Comparison of ENCODE assay signal across 13 cellular contexts in genomic region chr11:45924036-45924915, GRCh38. TPM values are rescaled to one million over a fixed set of nuclear protein-coding genes. Genes with fewer than 3 reads are reported as not detected.
A peak's percentile ranks its signal among the peaks of the same experiment; 100 is the strongest.
DNase-seq lines count a peak whose midpoint lies in the region; ATAC-seq and TF ChIP-seq lines count a peak whose summit lies in the region.
"Had no signal": no experiment of that assay in that cellular context is flagged by ENCODE, and none has a peak within 500 bp of the region (broad histone marks: within the 10 kb centered on the region; RNA-seq: fewer than 3 reads in every experiment).

No MANE protein-coding gene starts in this region.

- H3K4me1 ChIP-seq in BLaER1 treated with 17β-estradiol and CSF1 and Interleukin-3, amounts not matched to agents 10 nM and 100 nM: peaks cover 28 to 99% (median 84%) of the 10 kb centered on the region in 10 experiments
- H3K4me1 ChIP-seq: SJCRH30 had no signal

- peaks cover 36 to 56% (median 47%) of the 10 kb centered on the region in 11 experiments for H3K27me3 ChIP-seq in BLaER1 treated with 17β-estradiol and CSF1 and Interleukin-3, amounts not matched to agents 10 nM and 100 nM

- H3K27ac Mint-ChIP-seq in brain (peak overlapping the region in 1 of 5 experiments; percentile 43), nephron progenitor cell (no peak overlapping the region)

- H4K20me1 ChIP-seq in BLaER1 treated with 17β-estradiol and CSF1 and Interleukin-3, amounts not matched to agents 10 nM and 100 nM: peaks cover 0 to 32% (median 0%) of the 10 kb centered on the region in 11 experiments; a peak in 8 of 22 replicates

- H3K9ac ChIP-seq in BLaER1 treated with 17β-estradiol and CSF1 and Interleukin-3, amounts not matched to agents 10 nM and 100 nM: peak overlapping the region in 3 of 11 experiments; percentile 16 to 60 (median 27); a peak in 3 of 22 replicates

- H3K27me3 Mint-ChIP-seq in brain (peaks cover 57% of the 10 kb centered on the region), nephron progenitor cell (ENCODE audit: low read depth, poor library complexity) (peaks cover 60% of the 10 kb centered on the region)

- peak overlapping the region; percentile 66 to 99 (median 91) for H3K4me2 ChIP-seq in BLaER1 treated with 17β-estradiol and CSF1 and Interleukin-3, amounts not matched to agents 10 nM and 100 nM

- H3K27ac ChIP-seq in BLaER1 treated with 17β-estradiol and CSF1 and Interleukin-3, amounts not matched to agents 10 nM and 100 nM: peak overlapping the region in 6 of 11 experiments; percentile 4 to 53 (median 32); a peak in 8 of 22 replicates
- H3K27ac ChIP-seq: psoas muscle, SJCRH30, tibial nerve had no signal

- H3K4me1 Mint-ChIP-seq in brain (peaks cover 27% of the 10 kb centered on the region), nephron progenitor cell (peaks cover 25% of the 10 kb centered on the region)

- no peaks in the 10 kb centered on the region for H3K36me3 Mint-ChIP-seq in brain
- H3K36me3 Mint-ChIP-seq in nephron progenitor cell (ENCODE audit: low read depth): no peaks in the 10 kb centered on the region

- ATAC-seq in HG03135 (IDR thresholded peaks at IDR 0.05; ENCODE audit: unreplicated experiment) (no peak), SK-N-SH treated with all-trans-retinoic acid at 6 μM for 48 hours (no peak)
- ATAC-seq: psoas muscle had no signal

- TF ChIP-seq CTCF in GM10266 (IDR thresholded peaks at IDR 0.05; ENCODE audit: control insufficient read depth, insufficient read depth, low read depth, missing control alignments): no peak
- TF ChIP-seq CTCF in brain (conservative IDR thresholded peaks at IDR 0.05): no peak
- TF ChIP-seq CTCF in nephron progenitor cell (IDR thresholded peaks at IDR 0.05): no peak

- H3K4me3 Mint-ChIP-seq in brain: peak overlapping the region in 4 of 5 experiments; percentile 19 to 73 (median 62)
- H3K4me3 Mint-ChIP-seq in nephron progenitor cell: peak overlapping the region; percentile 60

- H3K9me3 Mint-ChIP-seq in brain (peaks cover 0 to 6% (median 0%) of the 10 kb centered on the region in 5 experiments), nephron progenitor cell (peaks cover 6% of the 10 kb centered on the region)

- peak overlapping the region in 4 of 10 experiments; percentile 24 to 57 (median 40); a peak in 3 of 20 replicates for H3K4me3 ChIP-seq in BLaER1 treated with 17β-estradiol and CSF1 and Interleukin-3, amounts not matched to agents 10 nM and 100 nM
- H3K4me3 ChIP-seq: SJCRH30 had no signal

- no peaks in the 10 kb centered on the region for H3K9me3 ChIP-seq in BLaER1 treated with 17β-estradiol and CSF1 and Interleukin-3, amounts not matched to agents 10 nM and 100 nM (replicated peaks in 1 of 11)
- H3K9me3 ChIP-seq: psoas muscle, SJCRH30, tibial nerve had no signal

- peaks cover 0 to 9% (median 0%) of the 10 kb centered on the region in 11 experiments; a peak in 1 of 22 replicates for H3K36me3 ChIP-seq in BLaER1 treated with 17β-estradiol and CSF1 and Interleukin-3, amounts not matched to agents 10 nM and 100 nM
- H3K36me3 ChIP-seq: SJCRH30, tibial nerve had no signal

- DNase-seq in GM10266 (ENCODE audit: extremely low spot score) (peak; percentile 23), nephron progenitor cell (no peak), glomerular visceral epithelial cell (ENCODE audit: extremely low spot score) (no peak), cerebellar nuclear complex (lab: John Stamatoyannopoulos, UW) (no peak)
- DNase-seq: activated CD4-positive, alpha-beta T cell treated with anti-CD3 and anti-CD28 coated beads, Interleukin-2, amount 50 U/mL, for 4 hours; NCI-H510A treated with DMSO at 0.1 percent for 48 hours had no signal

TF ChIP-seq in SK-N-SH treated with all-trans-retinoic acid at 6 μM for 48 hours, 23 proteins besides CTCF, POLR2A, EP300 and RAD21:
- TF ChIP-seq ESRRG (CRISPR knock-in tag; IDR thresholded peaks at IDR 0.05): no peak
- TF ChIP-seq TOX (CRISPR knock-in tag; IDR thresholded peaks at IDR 0.05; ENCODE audit: borderline replicate concordance): no peak
- no peak for TF ChIP-seq CSRNP3 (CRISPR knock-in tag; IDR thresholded peaks at IDR 0.05)
- TF ChIP-seq ZNF8 (CRISPR knock-in tag; IDR thresholded peaks at IDR 0.05): no peak
- TF ChIP-seq ZNF565 (CRISPR knock-in tag; conservative IDR thresholded peaks at IDR 0.05; ENCODE audit: low read depth): no peak
- TF ChIP-seq ISL1 (CRISPR knock-in tag; IDR thresholded peaks at IDR 0.05): no peak
- TF ChIP-seq ZNF70 (CRISPR knock-in tag; IDR thresholded peaks at IDR 0.05): no peak
- no peak for TF ChIP-seq PPARA (CRISPR knock-in tag; IDR thresholded peaks at IDR 0.05; ENCODE audit: borderline replicate concordance)
- no peak for TF ChIP-seq PATZ1 (CRISPR knock-in tag; IDR thresholded peaks at IDR 0.05; ENCODE audit: borderline replicate concordance)
- TF ChIP-seq RARB (CRISPR knock-in tag; IDR thresholded peaks at IDR 0.05): no peak
- no peak for TF ChIP-seq ZC3H10 (CRISPR knock-in tag; IDR thresholded peaks at IDR 0.05)
- no peak for TF ChIP-seq SNAI2 (CRISPR knock-in tag; IDR thresholded peaks at IDR 0.05)
- no peak for TF ChIP-seq ARNTL (CRISPR knock-in tag; IDR thresholded peaks at IDR 0.05; ENCODE audit: borderline replicate concordance, low read depth)
- TF ChIP-seq BACH2 (CRISPR knock-in tag; IDR thresholded peaks at IDR 0.05; ENCODE audit: borderline replicate concordance): no peak
- TF ChIP-seq CSDC2 (CRISPR knock-in tag; IDR thresholded peaks at IDR 0.05): no peak
- TF ChIP-seq GLIS3 (CRISPR knock-in tag; IDR thresholded peaks at IDR 0.05): no peak

RNA-seq across cellular contexts. Expression of gene LARGE2, which starts 1.8 kb away (rescaled TPM):
- polyA plus RNA-seq in brain (ENCODE audit: insufficient read depth, low read depth, low replicate concordance): 1.2 TPM

RNA-seq across cellular contexts. Expression of gene PEX16, which starts 6.6 kb away (rescaled TPM):
- polyA plus RNA-seq in brain (ENCODE audit: insufficient read depth, low read depth, low replicate concordance): 37.4 TPM

RNA-seq across cellular contexts. Expression of gene FREY1, which starts 17.2 kb away (rescaled TPM):
- polyA plus RNA-seq in brain (ENCODE audit: insufficient read depth, low read depth, low replicate concordance): 0.49 TPM

RNA-seq across cellular contexts. Expression of gene MAPK8IP1, which starts 38.8 kb away (rescaled TPM):
- 180 TPM for polyA plus RNA-seq in brain (ENCODE audit: insufficient read depth, low read depth, low replicate concordance)
